In the genomic region with DNA sequence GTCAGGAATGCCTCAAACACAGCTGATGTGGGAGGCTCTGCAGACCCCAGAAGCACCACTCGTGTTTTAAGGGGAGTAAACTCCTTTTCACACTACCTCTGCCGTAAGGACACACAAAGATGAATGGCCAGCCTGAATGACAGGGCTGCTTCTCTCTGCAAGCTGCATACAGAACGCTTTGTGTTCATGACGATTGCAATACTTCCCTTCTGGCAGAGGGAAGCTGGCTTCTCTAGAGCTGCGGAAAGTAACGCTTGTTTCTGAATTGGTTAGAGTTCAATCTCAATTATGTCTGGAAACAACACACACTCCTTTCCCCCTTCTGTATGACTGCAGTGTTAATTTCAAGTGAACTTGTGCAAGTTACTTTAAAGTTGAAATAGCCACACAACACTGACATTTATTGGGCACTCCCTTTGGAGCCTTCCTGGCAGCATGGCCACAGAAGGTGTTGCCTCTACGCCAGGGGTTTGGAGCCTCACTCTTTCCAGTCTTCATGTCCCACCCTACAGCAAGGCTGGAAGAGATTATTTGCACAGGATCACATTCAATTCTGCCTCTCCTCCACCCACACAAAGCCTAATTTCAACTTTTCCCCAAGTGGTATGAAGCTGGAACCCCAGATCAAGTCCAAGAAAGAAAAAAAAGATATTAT, we compare ENCODE assay signal across 15 cellular contexts.
A peak's percentile ranks its signal among the peaks of the same experiment; 100 is the strongest.
DNase-seq lines count a peak whose midpoint lies in the region; ATAC-seq, FAIRE-seq and TF ChIP-seq lines count a peak whose summit lies in the region.
"Had no signal": no experiment of that assay in that cellular context is flagged by ENCODE, and none has a peak within 500 bp of the region (broad histone marks: within the 10 kb centered on the region; RNA-seq: fewer than 3 reads in every experiment).

No MANE protein-coding gene starts in this region.

- H3K9me3 ChIP-seq in colonic mucosa (no peaks in the 10 kb centered on the region), BE2C (peaks cover under 1% of the 10 kb centered on the region; the same call in 1 of the 2 replicates)
- no peaks in the 10 kb centered on the region for H3K9me3 ChIP-seq in CD4-positive, alpha-beta memory T cell (ENCODE audit: control insufficient read depth in 1 of 2, low read length in 2 of 2)
- H3K9me3 ChIP-seq: SJSA1 had no signal

- H3K9me3 Mint-ChIP-seq in activated CD8-positive, alpha-beta T cell treated with anti-CD3 and anti-CD28 coated beads, Interleukin-2, amount 10 ng/mL, durations not matched to agents 7 days and 5 days (ENCODE audit: insufficient read depth) = no peaks in the 10 kb centered on the region
- peaks cover 0 to 2% (median 0%) of the 10 kb centered on the region in 8 donors for H3K9me3 Mint-ChIP-seq in CD4-positive, alpha-beta memory T cell

- TF ChIP-seq CTCF in colonic mucosa (IDR thresholded peaks at IDR 0.05) (no peak), BE2C (IDR thresholded peaks at IDR 0.05; ENCODE audit: low read depth, low read length) (no peak)

- no peaks in the 10 kb centered on the region for H3K36me3 ChIP-seq in colonic mucosa
- H3K36me3 ChIP-seq in BE2C = no peaks in the 10 kb centered on the region
- H3K36me3 ChIP-seq in CD4-positive, alpha-beta memory T cell (ENCODE audit: insufficient read depth, low read length) = no peaks in the 10 kb centered on the region
- H3K36me3 ChIP-seq: SJSA1 had no signal

- H3K27ac ChIP-seq in colonic mucosa = peak overlapping the region; percentile 81
- H3K27ac ChIP-seq in CD4-positive, alpha-beta memory T cell (ENCODE audit: low read depth, low read length) = no peak overlapping the region
- H3K27ac ChIP-seq: SJSA1 had no signal

- H3K27me3 ChIP-seq in colonic mucosa (no peaks in the 10 kb centered on the region), BE2C (no peaks in the 10 kb centered on the region)
- H3K27me3 ChIP-seq in CD4-positive, alpha-beta memory T cell (ENCODE audit: insufficient read depth, low read length) = no peaks in the 10 kb centered on the region
- H3K27me3 ChIP-seq: SJSA1 had no signal

- H3K4me3 Mint-ChIP-seq in activated CD8-positive, alpha-beta T cell treated with anti-CD3 and anti-CD28 coated beads, Interleukin-2, amount 10 ng/mL, durations not matched to agents 7 days and 5 days = no peak overlapping the region
- no peak overlapping the region for H3K4me3 Mint-ChIP-seq in CD4-positive, alpha-beta memory T cell
- H3K4me3 Mint-ChIP-seq: activated naive CD8-positive, alpha-beta T cell had no signal

- ATAC-seq in sciatic nerve = peak; percentile 89
- ATAC-seq in activated CD8-positive, alpha-beta T cell treated with anti-CD3 and anti-CD28 coated beads, Interleukin-2, amount 10 ng/mL, durations not matched to agents 7 days and 5 days = no peak

- no peaks in the 10 kb centered on the region for H3K27me3 Mint-ChIP-seq in activated CD8-positive, alpha-beta T cell treated with anti-CD3 and anti-CD28 coated beads, Interleukin-2, amount 10 ng/mL, durations not matched to agents 7 days and 5 days (ENCODE audit: low read depth)
- no peaks in the 10 kb centered on the region for H3K27me3 Mint-ChIP-seq in CD4-positive, alpha-beta memory T cell
- H3K27me3 Mint-ChIP-seq: activated naive CD8-positive, alpha-beta T cell had no signal

- H3K36me3 Mint-ChIP-seq in activated CD8-positive, alpha-beta T cell treated with anti-CD3 and anti-CD28 coated beads, Interleukin-2, amount 10 ng/mL, durations not matched to agents 7 days and 5 days (ENCODE audit: low read depth) = no peaks in the 10 kb centered on the region
- H3K36me3 Mint-ChIP-seq in CD4-positive, alpha-beta memory T cell = no peaks in the 10 kb centered on the region
- H3K36me3 Mint-ChIP-seq: activated naive CD8-positive, alpha-beta T cell had no signal

- CTCF ChIA-PET in activated CD8-positive, alpha-beta T cell treated with anti-CD3 and anti-CD28 coated beads, Interleukin-2, amount 10 ng/mL, durations not matched to agents 7 days and 5 days (lab: Charles Lee) = no interaction called here
- CTCF ChIA-PET in CD4-positive, alpha-beta memory T cell (lab: Charles Lee; ENCODE audit: partially characterized antibody) = no interaction called here

- peak overlapping the region in 1 of 2 donors; percentile 58 for H3K9ac ChIP-seq in colonic mucosa (ENCODE audit: low read depth in 2 of 2, low read length in 2 of 2)

- intact Hi-C loops in colonic mucosa (cut with DNase I) = no loop called here
- intact Hi-C loops in sciatic nerve (cut with DNase I) = no loop called here
- intact Hi-C loops in CD4-positive, alpha-beta memory T cell (cut with micrococcal nuclease) = no loop called here

- DNase-seq in LoVo (ENCODE audit: low spot score) = peak; percentile 20
- DNase-seq in colonic mucosa = peak; percentile 34
- DNase-seq in left kidney (ENCODE audit: low read depth, low spot score) = peak; percentile 5
- no peak for DNase-seq in sciatic nerve (ENCODE audit: low spot score)
- no peak for DNase-seq in BE2C
- DNase-seq in GM12891 (ENCODE audit: insufficient read length, low spot score) = no peak
- DNase-seq in activated CD8-positive, alpha-beta T cell treated with anti-CD3 and anti-CD28 coated beads, Interleukin-2, amount 10 ng/mL, durations not matched to agents 7 days and 5 days = no peak
- DNase-seq in CD4-positive, alpha-beta memory T cell = no peak
- DNase-seq: activated CD4-positive, alpha-beta T cell treated with anti-CD3 and anti-CD28 coated beads for 4 hours; cerebellar nuclear complex; NCI-H1092 treated with DMSO at 0.1 percent for 48 hours; NCI-H2171 treated with DMSO at 0.1 percent for 48 hours had no signal

- H3K4me1 ChIP-seq in colonic mucosa = no peaks in the 10 kb centered on the region
- H3K4me1 ChIP-seq in BE2C = peaks cover 11% of the 10 kb centered on the region
- no peaks in the 10 kb centered on the region for H3K4me1 ChIP-seq in CD4-positive, alpha-beta memory T cell (ENCODE audit: insufficient read depth, low read length)
- H3K4me1 ChIP-seq: SJSA1 had no signal

- no peaks in the 10 kb centered on the region for H3K4me1 Mint-ChIP-seq in activated CD8-positive, alpha-beta T cell treated with anti-CD3 and anti-CD28 coated beads, Interleukin-2, amount 10 ng/mL, durations not matched to agents 7 days and 5 days (ENCODE audit: low read depth)
- no peaks in the 10 kb centered on the region for H3K4me1 Mint-ChIP-seq in CD4-positive, alpha-beta memory T cell

- FAIRE-seq in GM12891 (lab: Jason Lieb, UNC) = no peak
- FAIRE-seq: GM18507 had no signal

- H3K27ac Mint-ChIP-seq in activated CD8-positive, alpha-beta T cell treated with anti-CD3 and anti-CD28 coated beads, Interleukin-2, amount 10 ng/mL, durations not matched to agents 7 days and 5 days = no peak overlapping the region
- no peak overlapping the region for H3K27ac Mint-ChIP-seq in CD4-positive, alpha-beta memory T cell
- H3K27ac Mint-ChIP-seq: activated naive CD8-positive, alpha-beta T cell had no signal

- no peak overlapping the region for H3K4me3 ChIP-seq in colonic mucosa
- no peak overlapping the region for H3K4me3 ChIP-seq in BE2C (ENCODE audit: low read depth, low read length)
- H3K4me3 ChIP-seq in CD4-positive, alpha-beta memory T cell (ENCODE audit: low read length in 2 of 2) = no peak overlapping the region
- H3K4me3 ChIP-seq: SJSA1 had no signal

- TF ChIP-seq POLR2A in GM12891 (IDR thresholded peaks at IDR 0.05; ENCODE audit: low read depth, low read length) = no peak

- POLR2A ChIA-PET in activated CD8-positive, alpha-beta T cell treated with anti-CD3 and anti-CD28 coated beads, Interleukin-2, amount 10 ng/mL, durations not matched to agents 7 days and 5 days (lab: Charles Lee) = no interaction called here
- POLR2A ChIA-PET in CD4-positive, alpha-beta memory T cell (lab: Charles Lee; ENCODE audit: partially characterized antibody) = no interaction called here

TF ChIP-seq in GM12891, 5 proteins besides CTCF, POLR2A, EP300 and RAD21:
- TF ChIP-seq PAX5 (IDR thresholded peaks at IDR 0.05; ENCODE audit: insufficient read depth, low read length, severe bottlenecking) (no peak), POU2F2 (IDR thresholded peaks at IDR 0.05; ENCODE audit: low read depth, low read length) (no peak), TAF1 (IDR thresholded peaks at IDR 0.05; ENCODE audit: low read depth, low read length) (no peak), SPI1 (IDR thresholded peaks at IDR 0.05; ENCODE audit: low read depth, low read length) (no peak), POLR2AphosphoS5 (IDR thresholded peaks at IDR 0.05; ENCODE audit: low read depth, low read length) (no peak)
TF ChIP-seq in GM12891: peak in this region for 0.

Comparison
In these comparisons a context has a peak if more than half of its experiments do, and no peak if none do; other contexts are left out.
1. DNase-seq: peak in LoVo (single experiment), colonic mucosa (single experiment) and left kidney (single experiment); none in sciatic nerve (single experiment), BE2C (single experiment), GM12891 (single experiment), activated CD8-positive, alpha-beta T cell treated with anti-CD3 and anti-CD28 coated beads, Interleukin-2, amount 10 ng/mL, durations not matched to agents 7 days and 5 days (single experiment) and CD4-positive, alpha-beta memory T cell (0 of 5).